ENCODE assay signal across 8 cellular contexts in genomic region chr19:52786078-52786463, GRCh38. TPM values are rescaled to one million over a fixed set of nuclear protein-coding genes. Genes with fewer than 3 reads are reported as not detected.
DNase-seq lines count a peak whose midpoint lies in the region; TF ChIP-seq lines count a peak whose summit lies in the region.

No MANE protein-coding gene starts in this region.

- H3K36me3 Mint-ChIP-seq in mesothelial cell of epicardium = peaks cover 4% of the 10 kb centered on the region

- H3K4me3 ChIP-seq in H7 (ENCODE audit: insufficient read depth, low read depth, low read length) (peak overlapping the region; percentile 70), duodenal mucosa (ENCODE audit: low read depth in 1 of 2, low read length in 2 of 2) (peak overlapping the region; percentile 89)

- no peaks in the 10 kb centered on the region for H3K9me3 Mint-ChIP-seq in mesothelial cell of epicardium

- peaks cover 14% of the 10 kb centered on the region for H3K4me1 Mint-ChIP-seq in mesothelial cell of epicardium

- DNase-seq in D341Med (ENCODE audit: low spot score) = peak; percentile 46
- DNase-seq in H7 = peak; percentile 54
- DNase-seq in NCI-H748 (lab: John Stamatoyannopoulos, UW; ENCODE audit: unreplicated experiment) = peak; percentile 52
- peak in 1 of 2 experiments; percentile 45 for DNase-seq in mesothelial cell of epicardium (ENCODE audit: low spot score in 2 of 2, unreplicated experiment in 2 of 2)
- no peak for DNase-seq in posterior vena cava (ENCODE audit: low spot score)
- DNase-seq in Ammon's horn (ENCODE audit: low spot score) = no peak
- DNase-seq in NCI-H187 treated with DMSO at 0.1 percent for 48 hours (lab: John Stamatoyannopoulos, UW) = no peak

- TF ChIP-seq CTCF in mesothelial cell of epicardium (IDR thresholded peaks at IDR 0.05; ENCODE audit: unreplicated experiment) = no peak

- intact Hi-C loops in posterior vena cava (cut with DNase I) = no loop called here

- H3K27me3 ChIP-seq in H7 (ENCODE audit: control insufficient read depth, insufficient read depth, low read length) (peaks cover 11% of the 10 kb centered on the region), duodenal mucosa (ENCODE audit: control insufficient read depth in 1 of 2, insufficient read depth in 2 of 2, low read length in 2 of 2) (no peaks in the 10 kb centered on the region)

- H3K36me3 ChIP-seq in H7 (replicated peaks; ENCODE audit: control insufficient read depth, insufficient read depth, low read length) = no peaks in the 10 kb centered on the region
- peaks cover 5 to 15% of the 10 kb centered on the region in 2 donors for H3K36me3 ChIP-seq in duodenal mucosa (ENCODE audit: control insufficient read depth in 1 of 2, insufficient read depth in 2 of 2, low read length in 2 of 2)

- H3K27me3 Mint-ChIP-seq in mesothelial cell of epicardium (ENCODE audit: low read depth) = peaks cover 4% of the 10 kb centered on the region

- H3K27ac Mint-ChIP-seq in mesothelial cell of epicardium = peak overlapping the region; percentile 94

- H3K9me3 ChIP-seq in duodenal mucosa (ENCODE audit: control insufficient read depth in 1 of 2, low read length in 2 of 2) = peaks cover 5 to 6% of the 10 kb centered on the region in 2 donors

- peak overlapping the region; percentile 77 to 78 for H3K9ac ChIP-seq in duodenal mucosa (ENCODE audit: low read depth in 1 of 2, low read length in 2 of 2)

- H3K4me3 Mint-ChIP-seq in mesothelial cell of epicardium = peak overlapping the region; percentile 89

- H3K27ac ChIP-seq in duodenal mucosa (ENCODE audit: low read depth, low read length) = no peak overlapping the region

- no peaks in the 10 kb centered on the region for H3K4me1 ChIP-seq in duodenal mucosa (ENCODE audit: control insufficient read depth in 1 of 2, insufficient read depth in 2 of 2, low read length in 2 of 2)

RNA-seq across cellular contexts. Expression of gene ZNF600, which starts 0.5 kb away (rescaled TPM):
- total RNA-seq in H7 (2014; rRNA removed; shearing (Covaris generic)) = 5.8 TPM in 2 replicates
- 16.7 to 18.3 TPM (median 17.3 TPM) in 3 replicates for total RNA-seq in mesothelial cell of epicardium
- total RNA-seq in posterior vena cava = 1 to 10 TPM; 6.8 to 7.0 TPM

RNA-seq across cellular contexts. Expression of gene ZNF28, which starts 35.4 kb away (rescaled TPM):
- total RNA-seq in H7 (2014; rRNA removed; shearing (Covaris generic)) = 18.5 and 23.9 TPM in 2 replicates
- total RNA-seq in mesothelial cell of epicardium = 19.3 to 22.4 TPM (median 22.2 TPM) in 3 replicates
- total RNA-seq in posterior vena cava = 10 to 100 TPM; 11.4 to 12.4 TPM

RNA-seq across cellular contexts. Expression of gene ZNF611, which starts 51.2 kb away (rescaled TPM):
- total RNA-seq in H7 (2014; rRNA removed; shearing (Covaris generic)) = 10.0 and 10.7 TPM in 2 replicates
- total RNA-seq in mesothelial cell of epicardium (26.7 to 29.6 TPM (median 29.0 TPM) in 3 replicates), posterior vena cava (10 to 100 TPM; 15.0 to 17.1 TPM)

Comparison
In these comparisons a context has a peak if more than half of its experiments do, and no peak if none do; other contexts are left out.
1. DNase-seq: peak in D341Med (single experiment), H7 (single experiment) and NCI-H748 (single experiment); none in posterior vena cava (single experiment), Ammon's horn (single experiment) and NCI-H187 treated with DMSO at 0.1 percent for 48 hours (single experiment).